28 cellular contexts compared by ENCODE assay signal in genomic region chr7:39145283-39145682, GRCh38.
A peak's percentile ranks its signal among the peaks of the same experiment; 100 is the strongest.
DNase-seq lines count a peak whose midpoint lies in the region; ATAC-seq and TF ChIP-seq lines count a peak whose summit lies in the region.
"Had no signal": no experiment of that assay in that cellular context is flagged by ENCODE, and none has a peak within 500 bp of the region (broad histone marks: within the 10 kb centered on the region; RNA-seq: fewer than 3 reads in every experiment).

No MANE protein-coding gene starts in this region.

- H3K27ac ChIP-seq in VCaP = peak overlapping the region; percentile 2; the same call in 1 of the 2 replicates
- peak overlapping the region in 1 of 2 donors; percentile 47 for H3K27ac ChIP-seq in left lung
- H3K27ac ChIP-seq: 22Rv1; A549; BLaER1; BLaER1 treated with 17β-estradiol and CSF1 and Interleukin-3, amounts not matched to agents 10 nM and 100 nM; C4-2B had no signal

- no peaks in the 10 kb centered on the region for H3K4me1 ChIP-seq in left lung
- H3K4me1 ChIP-seq: A549; BE2C; BLaER1; BLaER1 treated with 17β-estradiol and CSF1 and Interleukin-3, amounts not matched to agents 10 nM and 100 nM; Caco-2 had no signal

- peaks cover 0 to 4% of the 10 kb centered on the region in 2 donors for H3K9me3 ChIP-seq in left lung
- H3K9me3 ChIP-seq: A549, BE2C, Caco-2 had no signal

- DNase-seq in DMS79 treated with DMSO at 0.1 percent for 48 hours (lab: John Stamatoyannopoulos, UW) (peak; percentile 35), DMS79 (lab: John Stamatoyannopoulos, UW) (no peak), left lung (no peak)
- DNase-seq: 8988T; ACHN; AML-193; BE2C; C1 segment of cervical spinal cord; Caco-2; Calu3; CD4-positive, alpha-beta memory T cell; CD4-positive, alpha-beta T cell; CD4-positive, CD25-positive, alpha-beta regulatory T cell; CD8-positive, alpha-beta memory T cell; CD8-positive, alpha-beta T cell; COR-L47; DMS 273 treated with DMSO at 0.1 percent for 48 hours; DMS153; DND-41; EL had no signal

- H3K27me3 ChIP-seq in left lung = no peaks in the 10 kb centered on the region
- H3K27me3 ChIP-seq: BE2C; BLaER1; BLaER1 treated with 17β-estradiol and CSF1 and Interleukin-3, amounts not matched to agents 10 nM and 100 nM had no signal

- TF ChIP-seq CTCF in VCaP (conservative IDR thresholded peaks at IDR 0.05) = no peak
- no peak for TF ChIP-seq CTCF in left lung (IDR thresholded peaks at IDR 0.05)

- no peak overlapping the region for H3K4me3 ChIP-seq in left lung
- H3K4me3 ChIP-seq: A549; BLaER1; BLaER1 treated with 17β-estradiol and CSF1 and Interleukin-3, amounts not matched to agents 10 nM and 100 nM had no signal

- no peaks in the 10 kb centered on the region for H3K36me3 ChIP-seq in left lung
- H3K36me3 ChIP-seq: BE2C; BLaER1; BLaER1 treated with 17β-estradiol and CSF1 and Interleukin-3, amounts not matched to agents 10 nM and 100 nM had no signal

- intact Hi-C loops in left lung (cut with DNase I) = no loop called here

- ATAC-seq in left lung (peak; percentile 89), HG03460 (IDR thresholded peaks at IDR 0.05; ENCODE audit: unreplicated experiment) (no peak), GM19035 (IDR thresholded peaks at IDR 0.05; ENCODE audit: unreplicated experiment) (no peak)
- ATAC-seq: A549; CD8-positive, alpha-beta T cell had no signal
